In genomic region chr16:57576429-57576870, GRCh38 we compare ENCODE assay signal across 8 cellular contexts. TPM values are rescaled to one million over a fixed set of nuclear protein-coding genes. Genes with fewer than 3 reads are reported as not detected.
DNase-seq lines count a peak whose midpoint lies in the region; ATAC-seq and TF ChIP-seq lines count a peak whose summit lies in the region.

No MANE protein-coding gene starts in this region.

- H3K4me2 ChIP-seq in Loucy (ENCODE audit: low read depth, low read length, poor library complexity, severe bottlenecking): peak overlapping the region; percentile 3
- no peak overlapping the region for H3K4me2 ChIP-seq in trophoblast cell (ENCODE audit: low read length)

- H3K36me3 ChIP-seq in CD8-positive, alpha-beta memory T cell (ENCODE audit: insufficient read depth, low read length): no peaks in the 10 kb centered on the region
- H3K36me3 ChIP-seq in Loucy (ENCODE audit: insufficient read depth, low read length): no peaks in the 10 kb centered on the region
- H3K36me3 ChIP-seq in SJCRH30: no peaks in the 10 kb centered on the region
- H3K36me3 ChIP-seq in trophoblast cell (ENCODE audit: control insufficient read depth in 1 of 2, insufficient read depth in 2 of 2, low read length in 2 of 2): no peaks in the 10 kb centered on the region
- no peaks in the 10 kb centered on the region for H3K36me3 ChIP-seq in upper lobe of left lung

- ATAC-seq in upper lobe of left lung (ENCODE audit: low FRiP score in 2 of 2): peak; percentile 74 to 84

- peaks cover 0 to 3% (median 0%) of the 10 kb centered on the region in 5 donors for H3K9me3 Mint-ChIP-seq in CD8-positive, alpha-beta memory T cell

- H3K14ac ChIP-seq in trophoblast cell (ENCODE audit: low read length): no peak overlapping the region

- H3K36me3 Mint-ChIP-seq in CD8-positive, alpha-beta memory T cell: peaks cover 0 to 13% (median 2%) of the 10 kb centered on the region in 3 donors

- H3K4me1 ChIP-seq in CD8-positive, alpha-beta memory T cell (ENCODE audit: insufficient read depth, low read length): peaks cover 46% of the 10 kb centered on the region
- H3K4me1 ChIP-seq in Loucy (ENCODE audit: insufficient read depth, low read length, poor library complexity, severe bottlenecking): peaks cover 30% of the 10 kb centered on the region
- H3K4me1 ChIP-seq in SJCRH30: no peaks in the 10 kb centered on the region
- H3K4me1 ChIP-seq in trophoblast cell (ENCODE audit: control insufficient read depth in 1 of 2, insufficient read depth in 2 of 2, low read length in 2 of 2): peaks cover 0 to 4% of the 10 kb centered on the region in 2 experiments
- peaks cover 0 to 5% (median 4%) of the 10 kb centered on the region in 4 donors for H3K4me1 ChIP-seq in upper lobe of left lung

- no peaks in the 10 kb centered on the region for H4K20me1 ChIP-seq in Loucy (ENCODE audit: insufficient read depth, low read length, poor library complexity, severe bottlenecking)

- peak; percentile 67 to 86 (median 73) for DNase-seq in CD8-positive, alpha-beta memory T cell
- peak; percentile 74 for DNase-seq in GM20000 (ENCODE audit: low spot score)
- peak; percentile 71 to 91 for DNase-seq in SJCRH30
- DNase-seq in activated effector memory CD4-positive, alpha-beta T cell treated with anti-CD3 and anti-CD28 coated beads, Interleukin-2, amount 50 U/mL, for 16 hours: peak; percentile 92
- DNase-seq in germinal center (ENCODE audit: low spot score): peak; percentile 77
- DNase-seq in trophoblast cell: peak; percentile 67 to 90
- DNase-seq in upper lobe of left lung: peak in 1 of 2 donors; percentile 73

- no peak for TF ChIP-seq EP300 in upper lobe of left lung (IDR thresholded peaks at IDR 0.05)

- peak overlapping the region in 2 of 7 donors; percentile 52 to 58 for H3K4me3 Mint-ChIP-seq in CD8-positive, alpha-beta memory T cell

- no peak overlapping the region for H4K12ac ChIP-seq in trophoblast cell (ENCODE audit: low read depth, low read length)

- H3K79me1 ChIP-seq in trophoblast cell (ENCODE audit: low read length): peaks cover 1% of the 10 kb centered on the region

- no peak overlapping the region for H2BK12ac ChIP-seq in trophoblast cell (ENCODE audit: low read length)

- H3K4me3 ChIP-seq in CD8-positive, alpha-beta memory T cell (ENCODE audit: low read length): no peak overlapping the region
- H3K4me3 ChIP-seq in Loucy (ENCODE audit: low read length, poor library complexity, severe bottlenecking) (no peak overlapping the region), SJCRH30 (no peak overlapping the region), trophoblast cell (ENCODE audit: low read depth, low read length) (no peak overlapping the region), upper lobe of left lung (no peak overlapping the region)

- no peak overlapping the region for H3K27ac ChIP-seq in CD8-positive, alpha-beta memory T cell (ENCODE audit: low read depth, low read length)
- H3K27ac ChIP-seq in SJCRH30: no peak overlapping the region
- H3K27ac ChIP-seq in trophoblast cell (ENCODE audit: low read depth, low read length): no peak overlapping the region
- no peak overlapping the region for H3K27ac ChIP-seq in upper lobe of left lung

- peak; percentile 88 for TF ChIP-seq CTCF in GM20000 (IDR thresholded peaks at IDR 0.05; ENCODE audit: extremely low read depth, missing control alignments)
- peak; percentile 95 for TF ChIP-seq CTCF in Loucy (conservative IDR thresholded peaks at IDR 0.05; ENCODE audit: low read length)
- TF ChIP-seq CTCF in upper lobe of left lung (IDR thresholded peaks at IDR 0.05): peak; percentile 86 to 96 (median 91)

- no peak overlapping the region for H4K8ac ChIP-seq in trophoblast cell (ENCODE audit: low read depth, low read length)

- no peak overlapping the region for H2AK5ac ChIP-seq in trophoblast cell (ENCODE audit: low read length)

- H2AFZ ChIP-seq in Loucy (ENCODE audit: low read length) (peak overlapping the region; percentile 47), trophoblast cell (ENCODE audit: insufficient read depth, low read length, poor library complexity) (no peak overlapping the region)

- no peak overlapping the region for H2BK5ac ChIP-seq in trophoblast cell (ENCODE audit: low read depth, low read length, poor library complexity)

- H3K9me3 ChIP-seq in CD8-positive, alpha-beta memory T cell (ENCODE audit: low read length): no peaks in the 10 kb centered on the region
- H3K9me3 ChIP-seq in Loucy (ENCODE audit: insufficient read depth, low read depth, low read length) (no peaks in the 10 kb centered on the region), SJCRH30 (replicated peaks) (no peaks in the 10 kb centered on the region), trophoblast cell (ENCODE audit: insufficient read depth, low read depth, low read length) (no peaks in the 10 kb centered on the region), upper lobe of left lung (no peaks in the 10 kb centered on the region)

- H3K9ac ChIP-seq in Loucy (ENCODE audit: low read depth, low read length, poor library complexity, severe bottlenecking) (peak overlapping the region; percentile 68), trophoblast cell (ENCODE audit: low read length) (no peak overlapping the region)

- no peak for TF ChIP-seq POLR2A in upper lobe of left lung (IDR thresholded peaks at IDR 0.05)

- no peak overlapping the region for H2BK120ac ChIP-seq in trophoblast cell (ENCODE audit: insufficient read depth, low read length, poor library complexity)

- peaks cover 0 to 3% of the 10 kb centered on the region in 2 donors for H3K27me3 Mint-ChIP-seq in CD8-positive, alpha-beta memory T cell

- H3K23ac ChIP-seq in trophoblast cell (ENCODE audit: low read length): no peak overlapping the region

- POLR2A ChIA-PET in CD8-positive, alpha-beta memory T cell (lab: Charles Lee): interaction anchor here (1.8 to 2.4 kb wide), 2 partner anchors 25 to 33 kb away, joined by 6 to 14 read pairs; no protein-coding TSS in a partner anchor

- no CpG with 5 or more reads among the region's 16 CpGs for WGBS in trophoblast cell (ENCODE audit: extremely low coverage, insufficient coverage, insufficient read length)
- 11 to 21% methylated on average over 8 to 16 of the region's 16 CpGs for WGBS in upper lobe of left lung, 2 donors

- CTCF ChIA-PET in CD8-positive, alpha-beta memory T cell (lab: Charles Lee): interaction anchor here (0.6 to 13.1 kb wide), 44 partner anchors 9 to 432 kb away, joined by 3 to 215 read pairs (median 6); partner anchors contain the start of genes ADGRG5, CCDC102A, CIAPIN1 and COQ9

- H3K4ac ChIP-seq in trophoblast cell (ENCODE audit: low read depth, low read length): no peak overlapping the region

- H3K27me3 ChIP-seq in CD8-positive, alpha-beta memory T cell (ENCODE audit: insufficient read depth, low read length, poor library complexity, severe bottlenecking): no peaks in the 10 kb centered on the region
- no peaks in the 10 kb centered on the region for H3K27me3 ChIP-seq in Loucy (ENCODE audit: insufficient read depth, low read length, poor library complexity, severe bottlenecking)
- H3K27me3 ChIP-seq in SJCRH30: peaks cover 20% of the 10 kb centered on the region; the same call in 1 of the 2 replicates
- H3K27me3 ChIP-seq in trophoblast cell (ENCODE audit: insufficient read depth, low read length): no peaks in the 10 kb centered on the region
- no peaks in the 10 kb centered on the region for H3K27me3 ChIP-seq in upper lobe of left lung

- H4K91ac ChIP-seq in trophoblast cell (ENCODE audit: low read depth, low read length): no peak overlapping the region

- H3K79me2 ChIP-seq in Loucy (ENCODE audit: insufficient read depth, low read length) (no peaks in the 10 kb centered on the region), trophoblast cell (ENCODE audit: control insufficient read depth, insufficient read depth, low read length, poor library complexity) (no peaks in the 10 kb centered on the region)

- H3K27ac Mint-ChIP-seq in CD8-positive, alpha-beta memory T cell: peak overlapping the region; percentile 26 to 96 (median 78)

- H3F3A ChIP-seq in Loucy (ENCODE audit: low read depth): peaks cover 10% of the 10 kb centered on the region

- H3K4me1 Mint-ChIP-seq in CD8-positive, alpha-beta memory T cell: peaks cover 46 to 52% (median 47%) of the 10 kb centered on the region in 3 donors

- H3K9me2 ChIP-seq in Loucy (replicated peaks; ENCODE audit: low read depth, low read length): no peaks in the 10 kb centered on the region

- no peak overlapping the region for H3K18ac ChIP-seq in trophoblast cell (ENCODE audit: low read length)

RNA-seq across cellular contexts. Expression of gene ADGRG5, which starts 34.0 kb away (rescaled TPM):
- 10 to 100 TPM; 46.1 to 48.5 TPM for total RNA-seq in CD8-positive, alpha-beta memory T cell
- 23.5 TPM for polyA plus RNA-seq in CD8-positive, alpha-beta memory T cell
- not detected in 2 replicates for total RNA-seq in SJCRH30 (2014; rRNA removed; shearing (Covaris generic))
- 3.8 and 3.9 TPM in 2 replicates for polyA plus RNA-seq in trophoblast cell (2013)
- total RNA-seq in upper lobe of left lung: 1 to 10 TPM in 3 of 6 donors, under 1 TPM in 3; 0.76 to 1.8 (median 0.92) TPM

RNA-seq across cellular contexts. Expression of gene CCDC102A, which starts 40.1 kb away (rescaled TPM):
- total RNA-seq in CD8-positive, alpha-beta memory T cell: 10 to 100 TPM; 27.0 to 28.1 TPM
- 22.6 TPM for polyA plus RNA-seq in CD8-positive, alpha-beta memory T cell
- 9.7 and 11.1 TPM in 2 replicates for total RNA-seq in SJCRH30 (2014; rRNA removed; shearing (Covaris generic))
- 7.7 and 8.5 TPM in 2 replicates for polyA plus RNA-seq in trophoblast cell (2013)
- 10 to 100 TPM in 5 of 6 donors, 1 to 10 TPM in 1; 8.2 to 41.9 (median 16.5) TPM for total RNA-seq in upper lobe of left lung

RNA-seq across cellular contexts. Expression of gene ADGRG1, which starts 52.0 kb away (rescaled TPM):
- total RNA-seq in CD8-positive, alpha-beta memory T cell: 10 to 100 TPM; 25.8 to 29.8 TPM
- polyA plus RNA-seq in CD8-positive, alpha-beta memory T cell: 51.9 TPM
- 0.32 and 0.53 TPM in 2 replicates for total RNA-seq in SJCRH30 (2014; rRNA removed; shearing (Covaris generic))
- 242 and 265 TPM in 2 replicates for polyA plus RNA-seq in trophoblast cell (2013)
- 10 to 100 TPM; 34.6 to 89.3 (median 40.4) TPM for total RNA-seq in upper lobe of left lung

Comparison
In these comparisons a context has a peak if more than half of its experiments do, and no peak if none do; other contexts are left out.
1. RNA of gene ADGRG5, which starts 34.0 kb away (total RNA-seq): 46.1 to 48.5 TPM in CD8-positive, alpha-beta memory T cell; 0.76 to 1.8 TPM in upper lobe of left lung and not detected in SJCRH30; every median in the first group is over 10 times any median in the second.
2. RNA of gene ADGRG1, which starts 52.0 kb away (total RNA-seq): 34.6 to 89.3 TPM in upper lobe of left lung and 25.8 to 29.8 TPM in CD8-positive, alpha-beta memory T cell; 0.32 to 0.53 TPM in SJCRH30; every median in the first group is over 10 times any median in the second.
3. Peak in every context shown above with its lines, with median percentiles within 50 percentile points of each other: CTCF ChIP-seq.